18 cellular contexts compared by ENCODE assay signal in the genomic region with DNA sequence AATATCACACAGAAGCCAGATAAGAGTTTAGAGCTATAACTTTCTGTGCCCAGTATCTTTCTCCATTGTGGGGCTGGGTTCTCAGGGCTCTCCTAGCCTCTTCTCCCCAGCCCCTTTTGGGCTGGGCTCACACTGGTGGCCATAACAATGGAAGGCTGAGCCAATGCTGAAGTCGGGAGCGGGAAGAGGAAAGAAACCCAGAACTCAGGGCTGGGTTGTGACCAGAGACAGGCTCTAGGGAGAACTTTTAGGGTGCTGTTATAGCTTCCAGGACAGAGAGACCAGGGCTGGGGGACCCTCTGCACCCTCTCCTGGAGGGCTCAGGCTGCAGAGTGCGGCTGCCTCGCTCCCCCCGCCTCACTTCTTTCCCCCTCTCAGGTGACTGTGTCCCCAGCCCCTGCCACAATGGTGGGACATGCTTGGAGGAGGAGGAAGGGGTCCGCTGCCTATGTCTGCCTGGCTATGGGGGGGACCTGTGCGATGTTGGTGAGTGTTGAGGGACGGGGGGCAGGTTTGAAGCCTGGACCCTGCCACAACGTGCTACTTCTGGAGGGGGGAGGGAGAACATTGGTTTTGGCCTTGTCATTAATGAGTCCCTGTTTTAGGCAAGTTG. TPM values are rescaled to one million over a fixed set of nuclear protein-coding genes. Genes with fewer than 3 reads are reported as not detected.
A peak's percentile ranks its signal among the peaks of the same experiment; 100 is the strongest.
DNase-seq lines count a peak whose midpoint lies in the region; ATAC-seq and TF ChIP-seq lines count a peak whose summit lies in the region.
"Had no signal": no experiment of that assay in that cellular context is flagged by ENCODE, and none has a peak within 500 bp of the region (broad histone marks: within the 10 kb centered on the region; RNA-seq: fewer than 3 reads in every experiment).

No MANE protein-coding gene starts in this region.

- H3K9me2 ChIP-seq in hepatocyte (replicated peaks; ENCODE audit: insufficient read depth), result no peaks in the 10 kb centered on the region

- H3K27me3 ChIP-seq in H7 (ENCODE audit: control insufficient read depth, insufficient read depth, low read length) (peaks cover 61% of the 10 kb centered on the region), dorsolateral prefrontal cortex (peaks cover 0 to 2% (median 0%) of the 10 kb centered on the region in 45 donors), hepatocyte (peaks cover 43% of the 10 kb centered on the region)
- H3K27me3 ChIP-seq: Peyer's patch had no signal

- CTCF ChIA-PET in Calu3 (lab: Charles Lee), result no interaction called here

- peaks cover 48% of the 10 kb centered on the region for H3K27me3 Mint-ChIP-seq in activated naive CD8-positive, alpha-beta T cell treated with anti-CD3 and anti-CD28 coated beads, Interleukin-2, amount 10 ng/mL, durations not matched to agents 7 days and 5 days
- peaks cover 70% of the 10 kb centered on the region for H3K27me3 Mint-ChIP-seq in activated naive CD8-positive, alpha-beta T cell treated with anti-CD3 and anti-CD28 coated beads for 36 hours
- peaks cover 41 to 67% (median 55%) of the 10 kb centered on the region in 5 donors for H3K27me3 Mint-ChIP-seq in naive thymus-derived CD8-positive, alpha-beta T cell
- H3K27me3 Mint-ChIP-seq in Calu3 (ENCODE audit: unreplicated experiment), result no peaks in the 10 kb centered on the region

- H3K4me1 Mint-ChIP-seq in activated naive CD8-positive, alpha-beta T cell treated with anti-CD3 and anti-CD28 coated beads, Interleukin-2, amount 10 ng/mL, durations not matched to agents 7 days and 5 days, result peaks cover 34% of the 10 kb centered on the region
- H3K4me1 Mint-ChIP-seq in activated naive CD8-positive, alpha-beta T cell treated with anti-CD3 and anti-CD28 coated beads for 36 hours, result peaks cover 32% of the 10 kb centered on the region
- peaks cover 28 to 47% (median 42%) of the 10 kb centered on the region in 4 donors for H3K4me1 Mint-ChIP-seq in naive thymus-derived CD8-positive, alpha-beta T cell
- H3K4me1 Mint-ChIP-seq in Calu3 (ENCODE audit: low read depth, unreplicated experiment), result peaks cover 41% of the 10 kb centered on the region

- peak; percentile 23 for DNase-seq in activated naive CD8-positive, alpha-beta T cell treated with anti-CD3 and anti-CD28 coated beads, Interleukin-2, amount 10 ng/mL, durations not matched to agents 7 days and 5 days
- no peak for DNase-seq in activated naive CD8-positive, alpha-beta T cell treated with anti-CD3 and anti-CD28 coated beads for 36 hours
- DNase-seq in H7 (peak; percentile 63), dorsolateral prefrontal cortex (no peak), hepatocyte (ENCODE audit: low spot score) (no peak), Calu3 (no peak), NCI-H748 treated with DMSO at 0.1 percent for 48 hours (lab: John Stamatoyannopoulos, UW) (no peak)
- no peak for DNase-seq in naive thymus-derived CD8-positive, alpha-beta T cell
- DNase-seq: DMS79, HFFc6, NCI-H1092, NCI-H1436 treated with DMSO at 0.1 percent for 48 hours, NCI-H2029 treated with DMSO at 0.1 percent for 48 hours, Peyer's patch had no signal

- no peaks in the 10 kb centered on the region for H4K20me1 ChIP-seq in hepatocyte (ENCODE audit: insufficient read depth, poor library complexity, severe bottlenecking)

- H3K9me3 Mint-ChIP-seq in activated naive CD8-positive, alpha-beta T cell treated with anti-CD3 and anti-CD28 coated beads, Interleukin-2, amount 10 ng/mL, durations not matched to agents 7 days and 5 days, result no peaks in the 10 kb centered on the region
- H3K9me3 Mint-ChIP-seq in activated naive CD8-positive, alpha-beta T cell treated with anti-CD3 and anti-CD28 coated beads for 36 hours, result no peaks in the 10 kb centered on the region
- H3K9me3 Mint-ChIP-seq in naive thymus-derived CD8-positive, alpha-beta T cell, result no peaks in the 10 kb centered on the region
- H3K9me3 Mint-ChIP-seq in Calu3 (ENCODE audit: low read depth, unreplicated experiment), result no peaks in the 10 kb centered on the region
- H3K9me3 Mint-ChIP-seq: HFFc6 had no signal

- no peaks in the 10 kb centered on the region for H3K36me3 ChIP-seq in H7 (replicated peaks; ENCODE audit: control insufficient read depth, insufficient read depth, low read length)
- no peaks in the 10 kb centered on the region for H3K36me3 ChIP-seq in hepatocyte (replicated peaks; ENCODE audit: insufficient read depth, low read depth)
- H3K36me3 ChIP-seq: Peyer's patch had no signal

- H3K4me1 ChIP-seq in hepatocyte (ENCODE audit: insufficient read depth), result peaks cover 29% of the 10 kb centered on the region

- H3K27ac Mint-ChIP-seq in activated naive CD8-positive, alpha-beta T cell treated with anti-CD3 and anti-CD28 coated beads, Interleukin-2, amount 10 ng/mL, durations not matched to agents 7 days and 5 days, result no peak overlapping the region
- H3K27ac Mint-ChIP-seq in activated naive CD8-positive, alpha-beta T cell treated with anti-CD3 and anti-CD28 coated beads for 36 hours, result no peak overlapping the region
- peak overlapping the region in 2 of 10 donors; percentile 33 to 48 for H3K27ac Mint-ChIP-seq in naive thymus-derived CD8-positive, alpha-beta T cell
- H3K27ac Mint-ChIP-seq in Calu3 (ENCODE audit: unreplicated experiment), result no peak overlapping the region
- H3K27ac Mint-ChIP-seq: HFFc6 had no signal

- TF ChIP-seq CTCF in dorsolateral prefrontal cortex (IDR thresholded peaks at IDR 0.05 in 54 of 56, conservative IDR thresholded peaks at IDR 0.05 in 2 of 56; ENCODE audit: low read depth in 1 of 56, partially characterized antibody in 56 of 56) (no peak), hepatocyte (IDR thresholded peaks at IDR 0.05; ENCODE audit: poor library complexity) (no peak), Calu3 (IDR thresholded peaks at IDR 0.05; ENCODE audit: unreplicated experiment) (no peak)

- peak overlapping the region in 33 of 59 donors; percentile 18 to 95 (median 86) for H3K27ac ChIP-seq in dorsolateral prefrontal cortex
- no peak overlapping the region for H3K27ac ChIP-seq in hepatocyte
- H3K27ac ChIP-seq: Peyer's patch had no signal

- no peaks in the 10 kb centered on the region for H3K36me3 Mint-ChIP-seq in activated naive CD8-positive, alpha-beta T cell treated with anti-CD3 and anti-CD28 coated beads, Interleukin-2, amount 10 ng/mL, durations not matched to agents 7 days and 5 days
- no peaks in the 10 kb centered on the region for H3K36me3 Mint-ChIP-seq in activated naive CD8-positive, alpha-beta T cell treated with anti-CD3 and anti-CD28 coated beads for 36 hours
- peaks cover 0 to 2% (median 0%) of the 10 kb centered on the region in 3 donors for H3K36me3 Mint-ChIP-seq in naive thymus-derived CD8-positive, alpha-beta T cell
- H3K36me3 Mint-ChIP-seq in Calu3 (ENCODE audit: insufficient read depth, unreplicated experiment), result peaks cover 54% of the 10 kb centered on the region

- no peak overlapping the region for H3K4me2 ChIP-seq in hepatocyte

- 64% methylated on average over 9 of the region's 9 CpGs for WGBS in hepatocyte (ENCODE audit: low lambda C conversion rate, missing lambda C conversion rate)

- H3K4me3 Mint-ChIP-seq in activated naive CD8-positive, alpha-beta T cell treated with anti-CD3 and anti-CD28 coated beads, Interleukin-2, amount 10 ng/mL, durations not matched to agents 7 days and 5 days, result no peak overlapping the region
- no peak overlapping the region for H3K4me3 Mint-ChIP-seq in activated naive CD8-positive, alpha-beta T cell treated with anti-CD3 and anti-CD28 coated beads for 36 hours
- peak overlapping the region in 7 of 10 donors; percentile 24 to 84 (median 80) for H3K4me3 Mint-ChIP-seq in naive thymus-derived CD8-positive, alpha-beta T cell
- no peak overlapping the region for H3K4me3 Mint-ChIP-seq in Calu3 (ENCODE audit: low read depth, unreplicated experiment)

- H3K79me2 ChIP-seq in hepatocyte, result no peaks in the 10 kb centered on the region

- no peak overlapping the region for H3K4me3 ChIP-seq in H7 (ENCODE audit: insufficient read depth, low read depth, low read length)
- peak overlapping the region in 6 of 59 donors; percentile 46 to 64 (median 56) for H3K4me3 ChIP-seq in dorsolateral prefrontal cortex
- H3K4me3 ChIP-seq in hepatocyte, result no peak overlapping the region

- intact Hi-C loops in dorsolateral prefrontal cortex (cut with DNase I), result loop anchor here in 1 of 2 donors (5.0 kb wide), 1 partner anchor 64 kb away; the partner anchor contains the start of gene NAXE
- intact Hi-C loops in Calu3 (cut with micrococcal nuclease; ENCODE audit: unreplicated experiment), result no loop called here

- BruUV-seq in Calu3 (replicated peaks; lab: Mats Ljungman, UMichigan), result no TSS peak

- H2AFZ ChIP-seq in hepatocyte, result no peak overlapping the region

- H3K9me3 ChIP-seq in hepatocyte (ENCODE audit: low read depth), result no peaks in the 10 kb centered on the region
- H3K9me3 ChIP-seq: Peyer's patch had no signal

- no peak for ATAC-seq in activated naive CD8-positive, alpha-beta T cell treated with anti-CD3 and anti-CD28 coated beads, Interleukin-2, amount 10 ng/mL, durations not matched to agents 7 days and 5 days (ENCODE audit: low read depth)
- no peak for ATAC-seq in naive thymus-derived CD8-positive, alpha-beta T cell

- POLR2A ChIA-PET in activated naive CD8-positive, alpha-beta T cell treated with anti-CD3 and anti-CD28 coated beads, Interleukin-2, amount 10 ng/mL, durations not matched to agents 7 days and 5 days (lab: Charles Lee), result interaction anchor here (0.5 to 1.6 kb wide), 3 partner anchors 29 to 32 kb away, joined by 3 to 5 read pairs (median 3); no protein-coding TSS in a partner anchor
- POLR2A ChIA-PET in naive thymus-derived CD8-positive, alpha-beta T cell (lab: Charles Lee), result no interaction called here

RNA-seq across cellular contexts. Expression of gene BCAN, which starts 14.1 kb away (rescaled TPM):
- not detected for total RNA-seq in activated naive CD8-positive, alpha-beta T cell treated with anti-CD3 and anti-CD28 coated beads, Interleukin-2, amount 10 ng/mL, durations not matched to agents 7 days and 5 days
- total RNA-seq in activated naive CD8-positive, alpha-beta T cell treated with anti-CD3 and anti-CD28 coated beads for 36 hours, result not detected
- 1.7 and 4.1 TPM in 2 replicates for total RNA-seq in H7 (2014; rRNA removed; shearing (Covaris generic))
- total RNA-seq in dorsolateral prefrontal cortex (100 to 1,000 TPM in 103 of 120 experiments, 10 to 100 TPM in 17; 56.3 to 240 (median 123) TPM), hepatocyte (0.03 and 0.84 TPM in 2 replicates), Calu3 (2022) (not detected in 2 replicates)
- not detected for total RNA-seq in naive thymus-derived CD8-positive, alpha-beta T cell
- polyA plus RNA-seq in naive thymus-derived CD8-positive, alpha-beta T cell, result not detected
- polyA plus RNA-seq in hepatocyte, result not detected in 2 replicates
- total RNA-seq: A172, HFFc6, M059J had no signal

RNA-seq across cellular contexts. Expression of gene NES, which starts 21.2 kb away (rescaled TPM):
- not detected for total RNA-seq in activated naive CD8-positive, alpha-beta T cell treated with anti-CD3 and anti-CD28 coated beads, Interleukin-2, amount 10 ng/mL, durations not matched to agents 7 days and 5 days
- under 1 TPM in 1 of 2 experiments, not detected in 1; 0.04 TPM for total RNA-seq in activated naive CD8-positive, alpha-beta T cell treated with anti-CD3 and anti-CD28 coated beads for 36 hours
- 220 and 231 TPM in 2 replicates for total RNA-seq in H7 (2014; rRNA removed; shearing (Covaris generic))
- total RNA-seq in dorsolateral prefrontal cortex, result 10 to 100 TPM in 116 of 120 experiments, 1 to 10 TPM in 4; 6.0 to 31.4 (median 15.6) TPM
- not detected for total RNA-seq in naive thymus-derived CD8-positive, alpha-beta T cell
- not detected for polyA plus RNA-seq in naive thymus-derived CD8-positive, alpha-beta T cell
- 7.9 and 13.8 TPM in 2 replicates for total RNA-seq in hepatocyte
- 3.6 and 4.8 TPM in 2 replicates for polyA plus RNA-seq in hepatocyte
- 6.1 and 7.4 TPM in 2 replicates for total RNA-seq in Calu3 (2022)

RNA-seq across cellular contexts. Expression of gene HAPLN2, which starts 36.8 kb away (rescaled TPM):
- total RNA-seq in activated naive CD8-positive, alpha-beta T cell treated with anti-CD3 and anti-CD28 coated beads, Interleukin-2, amount 10 ng/mL, durations not matched to agents 7 days and 5 days, result under 1 TPM in 1 of 2 experiments, not detected in 1; 0.17 TPM
- total RNA-seq in activated naive CD8-positive, alpha-beta T cell treated with anti-CD3 and anti-CD28 coated beads for 36 hours, result not detected
- 0.73 and 1.3 TPM in 2 replicates for total RNA-seq in H7 (2014; rRNA removed; shearing (Covaris generic))
- total RNA-seq in dorsolateral prefrontal cortex (100 to 1,000 TPM in 85 of 120 experiments, 10 to 100 TPM in 35; 30.2 to 650 (median 143) TPM), hepatocyte (not detected in 2 replicates), Calu3 (2022) (0.27 TPM in 1 of 2 replicates, not detected in the other)
- under 1 TPM; 0.39 to 0.58 TPM for total RNA-seq in naive thymus-derived CD8-positive, alpha-beta T cell
- polyA plus RNA-seq in naive thymus-derived CD8-positive, alpha-beta T cell, result not detected
- not detected in 2 replicates for polyA plus RNA-seq in hepatocyte
- total RNA-seq: HFFc6, M059J, SK-MEL-5 had no signal
- polyA plus RNA-seq: BJ had no signal

RNA-seq across cellular contexts. Expression of gene CRABP2, which starts 49.4 kb away (rescaled TPM):
- under 1 TPM; 0.68 to 0.80 TPM for total RNA-seq in activated naive CD8-positive, alpha-beta T cell treated with anti-CD3 and anti-CD28 coated beads, Interleukin-2, amount 10 ng/mL, durations not matched to agents 7 days and 5 days
- 1 to 10 TPM; 1.2 to 1.6 TPM for total RNA-seq in activated naive CD8-positive, alpha-beta T cell treated with anti-CD3 and anti-CD28 coated beads for 36 hours
- total RNA-seq in H7 (2014; rRNA removed; shearing (Covaris generic)), result 137 and 190 TPM in 2 replicates
- 10 to 100 TPM in 47 of 120 experiments, 1 to 10 TPM in 73; 1.8 to 25.0 (median 9.2) TPM for total RNA-seq in dorsolateral prefrontal cortex
- 1 to 10 TPM in 1 of 2 experiments, under 1 TPM in 1; 0.44 to 2.9 TPM for total RNA-seq in naive thymus-derived CD8-positive, alpha-beta T cell
- not detected for polyA plus RNA-seq in naive thymus-derived CD8-positive, alpha-beta T cell
- total RNA-seq in hepatocyte, result 54.5 and 93.5 TPM in 2 replicates
- polyA plus RNA-seq in hepatocyte, result 171 and 195 TPM in 2 replicates
- total RNA-seq in Calu3 (2022), result 17.6 and 27.3 TPM in 2 replicates

RNA-seq across cellular contexts. Expression of gene GPATCH4, which starts 54.7 kb away (rescaled TPM):
- 10 to 100 TPM; 29.7 to 31.1 TPM for total RNA-seq in activated naive CD8-positive, alpha-beta T cell treated with anti-CD3 and anti-CD28 coated beads, Interleukin-2, amount 10 ng/mL, durations not matched to agents 7 days and 5 days
- 100 to 1,000 TPM; 103 TPM for total RNA-seq in activated naive CD8-positive, alpha-beta T cell treated with anti-CD3 and anti-CD28 coated beads for 36 hours
- total RNA-seq in H7 (2014; rRNA removed; shearing (Covaris generic)), result 40.6 and 45.0 TPM in 2 replicates
- total RNA-seq in dorsolateral prefrontal cortex, result 10 to 100 TPM; 15.8 to 40.9 (median 28.2) TPM
- total RNA-seq in naive thymus-derived CD8-positive, alpha-beta T cell, result 10 to 100 TPM; 44.2 to 45.1 TPM
- polyA plus RNA-seq in naive thymus-derived CD8-positive, alpha-beta T cell, result 10 to 100 TPM; 27.3 to 70.4 (median 42.0) TPM
- total RNA-seq in hepatocyte, result 5.6 and 17.4 TPM in 2 replicates
- 28.3 and 28.6 TPM in 2 replicates for polyA plus RNA-seq in hepatocyte
- total RNA-seq in Calu3 (2022), result 52.4 and 57.0 TPM in 2 replicates

Comparison
In these comparisons a context has a peak if more than half of its experiments do, and no peak if none do; other contexts are left out.
1. DNase-seq: peak in activated naive CD8-positive, alpha-beta T cell treated with anti-CD3 and anti-CD28 coated beads, Interleukin-2, amount 10 ng/mL, durations not matched to agents 7 days and 5 days (single experiment) and H7 (single experiment); none in activated naive CD8-positive, alpha-beta T cell treated with anti-CD3 and anti-CD28 coated beads for 36 hours (single experiment), dorsolateral prefrontal cortex (0 of 10), naive thymus-derived CD8-positive, alpha-beta T cell (0 of 10), hepatocyte (single experiment), Calu3 (single experiment) and NCI-H748 treated with DMSO at 0.1 percent for 48 hours (single experiment).
2. H3K4me3 Mint-ChIP-seq: peak in naive thymus-derived CD8-positive, alpha-beta T cell (7 of 10); none in activated naive CD8-positive, alpha-beta T cell treated with anti-CD3 and anti-CD28 coated beads, Interleukin-2, amount 10 ng/mL, durations not matched to agents 7 days and 5 days (single experiment), activated naive CD8-positive, alpha-beta T cell treated with anti-CD3 and anti-CD28 coated beads for 36 hours (single experiment) and Calu3 (single experiment).
3. RNA of gene BCAN, which starts 14.1 kb away (total RNA-seq): 56.3 to 240 TPM in dorsolateral prefrontal cortex; 1.7 to 4.1 TPM in H7, not detected in activated naive CD8-positive, alpha-beta T cell treated with anti-CD3 and anti-CD28 coated beads, Interleukin-2, amount 10 ng/mL, durations not matched to agents 7 days and 5 days, not detected in naive thymus-derived CD8-positive, alpha-beta T cell, 0.03 to 0.84 TPM in hepatocyte, not detected in activated naive CD8-positive, alpha-beta T cell treated with anti-CD3 and anti-CD28 coated beads for 36 hours and not detected in Calu3; every median in the first group is over 10 times any median in the second.
4. RNA of gene HAPLN2, which starts 36.8 kb away (total RNA-seq): 30.2 to 650 TPM in dorsolateral prefrontal cortex; 0.73 to 1.3 TPM in H7, 0.39 to 0.58 TPM in naive thymus-derived CD8-positive, alpha-beta T cell, 0.27 TPM in Calu3, 0.17 TPM in activated naive CD8-positive, alpha-beta T cell treated with anti-CD3 and anti-CD28 coated beads, Interleukin-2, amount 10 ng/mL, durations not matched to agents 7 days and 5 days, not detected in activated naive CD8-positive, alpha-beta T cell treated with anti-CD3 and anti-CD28 coated beads for 36 hours and not detected in hepatocyte; every median in the first group is over 10 times any median in the second.